ENCODE assay signal across 16 cellular contexts in the genomic region with DNA sequence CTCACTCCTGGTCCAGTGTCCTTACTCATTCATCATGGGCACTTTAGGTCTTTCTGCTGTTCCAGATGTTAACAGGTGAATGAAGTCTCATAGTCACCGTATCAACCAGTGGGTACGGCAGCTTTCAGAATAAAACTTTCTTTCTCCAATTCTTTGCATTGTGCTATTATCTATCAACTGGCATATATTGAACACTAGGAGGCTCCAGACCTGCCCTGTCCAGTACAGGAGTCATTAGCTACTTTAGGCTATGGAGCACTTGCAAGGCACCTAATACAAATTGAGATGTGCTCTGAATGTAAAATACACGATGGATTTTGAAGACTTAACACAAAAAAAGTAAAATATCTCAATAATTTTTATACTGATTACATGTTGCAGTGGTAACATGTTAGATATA. TPM values are rescaled to one million over a fixed set of nuclear protein-coding genes. Genes with fewer than 3 reads are reported as not detected.
DNase-seq lines count a peak whose midpoint lies in the region; ATAC-seq, FAIRE-seq and TF ChIP-seq lines count a peak whose summit lies in the region.
"Had no signal": no experiment of that assay in that cellular context is flagged by ENCODE, and none has a peak within 500 bp of the region (broad histone marks: within the 10 kb centered on the region; RNA-seq: fewer than 3 reads in every experiment).

No MANE protein-coding gene starts in this region.

- no peak for TF ChIP-seq POLR2A in GM12891 (IDR thresholded peaks at IDR 0.05; ENCODE audit: low read depth, low read length)

- H3K27ac ChIP-seq in HEK293 (ENCODE audit: extremely low read depth, low read depth, low read length) (no peak overlapping the region), left lung (no peak overlapping the region)
- H3K27ac ChIP-seq: GM23248, prostate gland, thoracic aorta had no signal

- peaks cover 8% of the 10 kb centered on the region; the same call in 1 of the 2 replicates for H3K4me1 ChIP-seq in HEK293 (ENCODE audit: control insufficient read depth, insufficient read depth, low read length)
- H3K4me1 ChIP-seq in left lung: no peaks in the 10 kb centered on the region

- no peaks in the 10 kb centered on the region for H3K27me3 ChIP-seq in left lung

- TF ChIP-seq CTCF in D721Med (IDR thresholded peaks at IDR 0.05; ENCODE audit: insufficient read depth, missing control alignments): peak; percentile 19
- TF ChIP-seq CTCF in HEK293 (tag by site-specific recombination; IDR thresholded peaks at IDR 0.05): no peak
- no peak for TF ChIP-seq CTCF in left lung (IDR thresholded peaks at IDR 0.05)

- CTCF ChIA-PET in HEK293 (lab: Yijun Ruan, JAX): interaction anchor here (0.6 to 1.1 kb wide), 3 partner anchors 51 to 221 kb away, joined by 3 to 5 read pairs (median 4); no protein-coding TSS in a partner anchor

- peaks cover 44% of the 10 kb centered on the region for H3K36me3 Mint-ChIP-seq in memory B cell

- H3K27ac Mint-ChIP-seq in memory B cell: peak overlapping the region; percentile 88

- in situ Hi-C loops in SK-MEL-5 (cut with HindIII; ENCODE audit: low pct_unique_long_range_greater_than_20kb, low sequenced_read_pairs): no loop called here

- ATAC-seq in memory B cell (ENCODE audit: low read depth) (no peak), left lung (no peak), HG02798 (IDR thresholded peaks at IDR 0.05; ENCODE audit: poor library complexity, unreplicated experiment) (no peak), HG03159 (IDR thresholded peaks at IDR 0.05; ENCODE audit: unreplicated experiment) (no peak)

- FAIRE-seq in D721Med (lab: Jason Lieb, UNC) (no peak), GM12891 (lab: Jason Lieb, UNC) (no peak)
- FAIRE-seq: endometrium, islet of Langerhans had no signal

- H3K4me3 Mint-ChIP-seq in memory B cell: no peak overlapping the region
- H3K4me3 Mint-ChIP-seq: activated naive CD4-positive, alpha-beta T cell treated with anti-CD3 and anti-CD28 coated beads, Interleukin-2, amount 50 U/mL, for 24 hours had no signal

- peaks cover 24% of the 10 kb centered on the region for H3K4me1 Mint-ChIP-seq in memory B cell

- H3K27me3 Mint-ChIP-seq in memory B cell: no peaks in the 10 kb centered on the region
- H3K27me3 Mint-ChIP-seq: activated naive CD4-positive, alpha-beta T cell treated with anti-CD3 and anti-CD28 coated beads, Interleukin-2, amount 50 U/mL, for 24 hours had no signal

- H3K9me3 ChIP-seq in HEK293 (ENCODE audit: control insufficient read depth, insufficient read depth, low read depth, low read length) (no peaks in the 10 kb centered on the region), left lung (peaks cover 0 to 3% of the 10 kb centered on the region in 2 donors)
- H3K9me3 ChIP-seq: prostate gland, thoracic aorta had no signal

- peaks cover 0 to 37% of the 10 kb centered on the region in 2 experiments; a peak in 1 of 3 replicates for H3K36me3 ChIP-seq in HEK293 (ENCODE audit: control insufficient read depth in 2 of 2, insufficient read depth in 1 of 2, low read length in 2 of 2)
- H3K36me3 ChIP-seq in left lung: peaks cover 2 to 40% of the 10 kb centered on the region in 2 donors
- H3K36me3 ChIP-seq: prostate gland had no signal

- DNase-seq in D721Med (ENCODE audit: insufficient read length, low spot score): no peak
- DNase-seq in SK-MEL-5 (ENCODE audit: low read depth, low spot score): peak; percentile 44
- no peak for DNase-seq in memory B cell (ENCODE audit: low spot score in 2 of 2)
- DNase-seq in GM12891 (ENCODE audit: insufficient read length, low spot score): no peak
- DNase-seq in left lung: no peak
- DNase-seq: caudate nucleus, glutamatergic neuron, GM23248 had no signal

- H3K4me3 ChIP-seq in HEK293 (ENCODE audit: low read depth, low read length) (no peak overlapping the region), left lung (no peak overlapping the region)
- H3K4me3 ChIP-seq: GM23248, prostate gland, thoracic aorta had no signal

- intact Hi-C loops in left lung (cut with DNase I): no loop called here

- POLR2A ChIA-PET in HEK293 (lab: Yijun Ruan, JAX): no interaction called here

- peaks cover 1% of the 10 kb centered on the region for H3K9me3 Mint-ChIP-seq in memory B cell
- H3K9me3 Mint-ChIP-seq: activated naive CD4-positive, alpha-beta T cell treated with anti-CD3 and anti-CD28 coated beads, Interleukin-2, amount 50 U/mL, for 24 hours had no signal

TF ChIP-seq in HEK293, 187 proteins besides CTCF, POLR2A, EP300 and RAD21:
- TF ChIP-seq SCRT2 (tag by site-specific recombination; IDR thresholded peaks at IDR 0.05) (peak; percentile 53), ZNF596 (tag by site-specific recombination; IDR thresholded peaks at IDR 0.05) (no peak)

TF ChIP-seq in GM12891, 5 proteins besides CTCF, POLR2A, EP300 and RAD21:
- TF ChIP-seq PAX5 (IDR thresholded peaks at IDR 0.05; ENCODE audit: insufficient read depth, low read length, severe bottlenecking) (no peak), SPI1 (IDR thresholded peaks at IDR 0.05; ENCODE audit: low read depth, low read length) (no peak), POU2F2 (IDR thresholded peaks at IDR 0.05; ENCODE audit: low read depth, low read length) (no peak), POLR2AphosphoS5 (IDR thresholded peaks at IDR 0.05; ENCODE audit: low read depth, low read length) (no peak), TAF1 (IDR thresholded peaks at IDR 0.05; ENCODE audit: low read depth, low read length) (no peak)

RNA-seq across cellular contexts. Expression of a gene that starts 43.2 kb away (rescaled TPM):
- 0.51 and 1.4 TPM in 2 replicates for total RNA-seq in SK-MEL-5 (2014; rRNA removed; shearing (Covaris generic))
- 0.45 and 0.49 TPM in 2 replicates for polyA plus RNA-seq in SK-MEL-5 (2015; cell fraction: cytosol; rRNA removed)
- polyA plus RNA-seq in SK-MEL-5 (2015; cell fraction: nucleus; rRNA removed): 2.6 and 3.8 TPM in 2 replicates
- polyA plus RNA-seq in GM12891 (2012; ENCODE audit: low read depth, missing spikeins): 0.31 TPM
- total RNA-seq in left lung: 1 to 10 TPM; 1.3 to 1.9 TPM

RNA-seq across cellular contexts. Expression of a gene that starts 50.7 kb away (rescaled TPM):
- total RNA-seq in SK-MEL-5 (2014; rRNA removed; shearing (Covaris generic)): 52.7 and 57.5 TPM in 2 replicates
- polyA plus RNA-seq in SK-MEL-5 (2015; cell fraction: cytosol; rRNA removed): 24.8 and 30.6 TPM in 2 replicates
- polyA plus RNA-seq in SK-MEL-5 (2015; cell fraction: nucleus; rRNA removed): 8.1 and 11.9 TPM in 2 replicates
- 25.9 TPM for polyA plus RNA-seq in GM12891 (2012; ENCODE audit: low read depth, missing spikeins)
- 10 to 100 TPM; 56.9 to 58.0 TPM for total RNA-seq in left lung
